Comparison of ENCODE assay signal across 8 cellular contexts in the genomic region with DNA sequence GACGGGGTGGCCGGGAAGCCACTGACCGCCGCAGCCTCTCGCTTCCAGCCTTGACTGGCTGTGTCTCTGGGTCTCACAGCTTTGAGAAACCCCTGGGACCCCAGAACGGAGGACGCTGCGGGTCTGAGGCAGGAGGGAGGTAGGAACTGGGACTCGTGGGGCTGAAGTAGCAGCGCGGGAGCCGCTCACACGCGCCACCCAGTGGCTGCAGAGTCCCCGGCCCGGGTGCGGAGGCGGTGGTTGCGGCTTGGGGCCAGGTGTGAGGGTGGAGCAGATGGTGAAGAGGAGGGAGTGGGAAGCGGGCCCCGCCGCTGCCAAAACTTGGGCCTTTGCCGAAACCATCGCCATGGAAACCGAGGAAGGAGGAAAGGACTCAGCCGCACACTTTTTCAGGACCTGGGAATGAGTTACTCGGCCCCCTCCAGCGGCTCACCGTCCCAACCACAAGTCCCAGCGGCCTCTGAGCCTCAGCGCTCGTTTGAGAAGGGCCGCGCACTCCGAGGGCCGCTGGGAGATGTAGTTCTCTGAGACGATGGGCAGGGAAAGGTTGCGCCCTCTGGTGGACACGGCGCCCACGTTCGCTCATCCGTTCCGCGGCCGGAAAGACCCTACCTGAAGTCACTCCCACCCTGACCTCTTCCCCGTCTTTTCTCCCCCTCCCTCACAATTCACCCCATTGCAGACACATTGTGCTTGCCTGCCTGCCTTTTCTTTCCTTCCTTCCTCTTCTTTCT. TPM values are rescaled to one million over a fixed set of nuclear protein-coding genes. Genes with fewer than 3 reads are reported as not detected.
DNase-seq lines count a peak whose midpoint lies in the region; ATAC-seq and TF ChIP-seq lines count a peak whose summit lies in the region.

No MANE protein-coding gene starts in this region.

- H3K4me1 ChIP-seq in testis, result peaks cover 11% of the 10 kb centered on the region

- H3K9me3 ChIP-seq in SK-N-MC (ENCODE audit: low read depth, low read length), result no peaks in the 10 kb centered on the region
- no peaks in the 10 kb centered on the region for H3K9me3 ChIP-seq in testis

- intact Hi-C loops in testis (cut with DNase I; ENCODE audit: low total_unique reads), result loop anchor here (10.0 kb wide), 1 partner anchor 49 kb away; no protein-coding TSS in a partner anchor

- DNase-seq in GM10248 (ENCODE audit: extremely low spot score) (peak; percentile 92), NCI-H1048 (lab: John Stamatoyannopoulos, UW) (peak; percentile 77), SK-N-MC (ENCODE audit: low read depth, low spot score) (peak; percentile 87), glomerular endothelial cell (ENCODE audit: extremely low read depth, low read depth, low spot score) (peak; percentile 62), omental fat pad (ENCODE audit: low spot score) (peak; percentile 84), testis (peak; percentile 98)
- DNase-seq in activated naive CD4-positive, alpha-beta T cell treated with anti-CD3 and anti-CD28 coated beads, Interleukin-2, amount 50 U/mL, for 16 hours, result peak; percentile 93

- ATAC-seq in HG02623 (IDR thresholded peaks at IDR 0.05; ENCODE audit: unreplicated experiment) (peak; percentile 65), omental fat pad (ENCODE audit: low FRiP score) (peak; percentile 90)

- no peaks in the 10 kb centered on the region for H3K27me3 ChIP-seq in testis

- CTCF ChIA-PET in GM10248 (lab: Yijun Ruan, JAX), result interaction anchor here (0.7 to 3.6 kb wide), 22 partner anchors 8 to 227 kb away, joined by 3 to 23 read pairs (median 4); a partner anchor contains a TSS

- peak; percentile 99 for TF ChIP-seq CTCF in GM10248 (IDR thresholded peaks at IDR 0.05; ENCODE audit: control extremely low read depth, extremely low read depth, low read depth, missing control alignments)
- peak in 2 of 3 donors; percentile 8 to 47 for TF ChIP-seq CTCF in omental fat pad (IDR thresholded peaks at IDR 0.05)
- peak; percentile 71 to 93 (median 80) for TF ChIP-seq CTCF in testis (IDR thresholded peaks at IDR 0.05)

- H3K27ac ChIP-seq in SK-N-MC (peak overlapping the region; percentile 85), testis (peak overlapping the region; percentile 74 to 77)

- WGBS in testis, 2 donors, result 0 to 1% methylated on average over 45 to 47 of the region's 47 CpGs

- H3K4me3 ChIP-seq in SK-N-MC (peak overlapping the region; percentile 99), testis (peak overlapping the region; percentile 42 to 64)

- H3K9ac ChIP-seq in SK-N-MC (ENCODE audit: insufficient read length), result peak overlapping the region; percentile 78

- H3K36me3 ChIP-seq in SK-N-MC (ENCODE audit: insufficient read depth, low read length) (peaks cover 9% of the 10 kb centered on the region), testis (ENCODE audit: low read depth, missing control alignments) (no peaks in the 10 kb centered on the region)

- POLR2A ChIA-PET in GM10248 (lab: Yijun Ruan, JAX), result interaction anchor here (1.0 to 1.4 kb wide), 3 partner anchors 8 to 128 kb away, joined by 3 to 4 read pairs (median 3); a partner anchor contains a TSS

- no peak for TF ChIP-seq POLR2A in testis (IDR thresholded peaks at IDR 0.05)

RNA-seq across cellular contexts. Expression of a gene that starts 2.2 kb away (rescaled TPM):
- total RNA-seq in glomerular endothelial cell, result not detected in 2 replicates
- 1 to 10 TPM in 3 of 4 donors, under 1 TPM in 1; 0.48 to 6.3 (median 1.0) TPM for total RNA-seq in omental fat pad
- 1 to 10 TPM; 2.2 to 2.7 TPM for total RNA-seq in testis
- 3.2 TPM for polyA plus RNA-seq in testis (ENCODE audit: insufficient read depth, low read depth, low replicate concordance)

RNA-seq across cellular contexts. Expression of a gene that starts 8.1 kb away (rescaled TPM):
- total RNA-seq in glomerular endothelial cell (66.3 and 85.3 TPM in 2 replicates), omental fat pad (10 to 100 TPM; 52.7 to 87.4 (median 75.7) TPM), testis (10 to 100 TPM; 45.9 to 49.6 TPM)
- polyA plus RNA-seq in testis (ENCODE audit: insufficient read depth, low read depth, low replicate concordance), result 55.3 TPM

RNA-seq across cellular contexts. Expression of a gene that starts 9.5 kb away (rescaled TPM):
- total RNA-seq in glomerular endothelial cell (50.8 and 51.3 TPM in 2 replicates), omental fat pad (10 to 100 TPM; 20.3 to 48.1 (median 34.6) TPM), testis (10 to 100 TPM; 22.4 to 24.7 TPM)
- 8.5 TPM for polyA plus RNA-seq in testis (ENCODE audit: insufficient read depth, low read depth, low replicate concordance)

RNA-seq across cellular contexts. Expression of a gene that starts 18.3 kb away (rescaled TPM):
- not detected in 2 replicates for total RNA-seq in glomerular endothelial cell
- not detected for total RNA-seq in omental fat pad
- under 1 TPM; 0.24 to 0.62 TPM for total RNA-seq in testis
- polyA plus RNA-seq in testis (ENCODE audit: insufficient read depth, low read depth, low replicate concordance), result 0.80 TPM

RNA-seq across cellular contexts. Expression of a gene that starts 20.3 kb away (rescaled TPM):
- not detected in 2 replicates for total RNA-seq in glomerular endothelial cell
- not detected for total RNA-seq in omental fat pad
- total RNA-seq in testis, result not detected
- not detected for polyA plus RNA-seq in testis (ENCODE audit: insufficient read depth, low read depth, low replicate concordance)

Comparison
In these comparisons a context has a peak if more than half of its experiments do, and no peak if none do; other contexts are left out.
1. Peak in every context shown above with its lines: DNase-seq, ATAC-seq, H3K4me3 ChIP-seq and H3K27ac ChIP-seq.
2. CTCF ChIP-seq: peak in every context shown above with its lines; median percentile 99 in GM10248; 80 in testis; 28 in omental fat pad.